ENCODE assay signal across 19 cellular contexts in the genomic region with DNA sequence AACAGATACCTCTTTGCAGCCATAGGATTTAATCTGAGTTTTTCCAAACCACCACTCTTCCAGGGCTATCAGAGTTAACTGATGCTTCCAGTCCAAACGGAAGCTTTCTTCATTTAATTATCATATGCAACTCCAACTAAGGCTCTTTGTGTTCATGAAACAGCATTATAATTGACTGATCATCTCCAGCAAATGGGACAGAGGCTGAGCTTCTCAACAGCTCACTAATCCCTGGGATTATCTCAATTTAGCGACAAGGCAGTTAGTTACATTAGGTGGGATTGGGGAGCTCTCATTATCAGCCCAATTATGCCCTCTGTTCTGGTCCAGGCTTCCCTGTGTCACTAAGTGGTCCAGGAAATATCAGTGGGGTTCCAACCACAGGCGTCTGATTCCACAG.
DNase-seq lines count a peak whose midpoint lies in the region; ATAC-seq and TF ChIP-seq lines count a peak whose summit lies in the region.
"Had no signal": no experiment of that assay in that cellular context is flagged by ENCODE, and none has a peak within 500 bp of the region (broad histone marks: within the 10 kb centered on the region; RNA-seq: fewer than 3 reads in every experiment).

No MANE protein-coding gene starts in this region.

- peak overlapping the region; percentile 45 for H3K27ac Mint-ChIP-seq in glutamatergic neuron (ENCODE audit: unreplicated experiment)
- H3K27ac Mint-ChIP-seq: CD4-positive, alpha-beta memory T cell; H9 had no signal

- peaks cover 12% of the 10 kb centered on the region for H3K4me1 Mint-ChIP-seq in glutamatergic neuron (ENCODE audit: low read depth, unreplicated experiment)
- H3K4me1 Mint-ChIP-seq: CD4-positive, alpha-beta memory T cell had no signal

- no peak overlapping the region for H3K4me3 Mint-ChIP-seq in glutamatergic neuron (ENCODE audit: unreplicated experiment)
- H3K4me3 Mint-ChIP-seq: CD4-positive, alpha-beta memory T cell; H9 had no signal

- DNase-seq in NCI-H524 treated with DMSO at 0.1 percent for 48 hours (lab: John Stamatoyannopoulos, UW) = peak; percentile 39
- no peak for DNase-seq in glutamatergic neuron
- no peak for DNase-seq in NCI-H2196 (lab: John Stamatoyannopoulos, UW; ENCODE audit: unreplicated experiment)
- DNase-seq in amniotic stem cell (lab: John Stamatoyannopoulos, UW) = no peak
- no peak for DNase-seq in cerebellar nuclear complex (lab: John Stamatoyannopoulos, UW)
- DNase-seq: C1 segment of cervical spinal cord; Calu3; CD4-positive, alpha-beta memory T cell; COR-L47; DMS 273 treated with DMSO at 0.1 percent for 48 hours; DMS79; EL; GDM1; GM23248; H9 had no signal

- no peak for TF ChIP-seq CTCF in VCaP (conservative IDR thresholded peaks at IDR 0.05)
- no peak for TF ChIP-seq CTCF in glutamatergic neuron (IDR thresholded peaks at IDR 0.05; ENCODE audit: partially characterized antibody, unreplicated experiment)

- no peak for ATAC-seq in HG03045 (IDR thresholded peaks at IDR 0.05; ENCODE audit: unreplicated experiment)
- ATAC-seq: GM12878, HCT116 had no signal

- H3K9me3 Mint-ChIP-seq in glutamatergic neuron (ENCODE audit: unreplicated experiment) = no peaks in the 10 kb centered on the region
- H3K9me3 Mint-ChIP-seq: CD4-positive, alpha-beta memory T cell; H9 had no signal

- H3K36me3 Mint-ChIP-seq in glutamatergic neuron (ENCODE audit: unreplicated experiment) = no peaks in the 10 kb centered on the region
- H3K36me3 Mint-ChIP-seq: CD4-positive, alpha-beta memory T cell had no signal

- H3K27ac ChIP-seq in VCaP = peak overlapping the region; percentile 70
- H3K27ac ChIP-seq: GM23248 had no signal

- H3K27me3 Mint-ChIP-seq in glutamatergic neuron (ENCODE audit: unreplicated experiment) = peaks cover 7% of the 10 kb centered on the region
